1 cellular context compared by ENCODE assay signal in the genomic region with DNA sequence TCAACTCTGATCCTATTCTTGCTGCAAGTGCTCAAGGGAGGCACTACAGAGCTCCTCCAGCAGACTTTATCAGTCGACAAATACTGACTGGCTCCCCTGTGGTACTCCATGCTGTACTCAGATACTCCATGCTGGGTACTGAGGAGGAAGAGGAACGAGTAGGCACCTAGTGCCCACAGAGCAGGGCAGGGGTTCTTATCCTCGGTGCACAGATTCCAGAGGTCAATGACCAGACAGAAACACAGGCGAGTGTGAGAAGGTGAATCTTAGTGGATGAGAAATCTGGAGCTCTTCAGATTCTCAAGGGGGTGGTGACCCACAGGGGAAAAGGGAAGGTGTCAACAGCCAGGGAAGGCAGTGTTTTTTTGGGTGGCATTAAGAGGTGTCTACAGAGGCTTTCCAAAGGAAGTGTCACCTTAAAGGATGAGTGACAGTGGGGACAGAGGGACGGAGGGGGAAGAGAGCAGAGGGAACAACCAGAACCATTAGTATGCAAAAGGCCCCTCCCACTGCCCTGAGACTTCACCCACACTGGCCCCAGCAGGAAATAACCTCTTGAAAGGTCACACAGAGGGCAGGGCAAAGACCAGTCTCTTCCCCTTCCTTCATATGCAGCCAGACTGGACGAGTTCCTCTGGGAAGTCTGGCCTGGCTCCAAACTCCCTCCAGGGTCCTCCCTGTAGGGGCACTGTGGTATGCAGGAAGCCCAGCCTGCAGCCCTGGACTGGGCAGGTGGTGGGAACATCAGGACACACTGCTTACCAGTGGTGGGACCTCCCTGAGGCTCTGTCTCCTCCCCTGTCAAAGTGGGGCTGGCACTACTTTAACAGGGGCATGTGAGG.
TF ChIP-seq lines count a peak whose summit lies in the region.

No MANE protein-coding gene starts in this region.

TF ChIP-seq in HCT116, 20 proteins besides CTCF, POLR2A, EP300 and RAD21 (continued from another document):
- TF ChIP-seq, protein P1, sequence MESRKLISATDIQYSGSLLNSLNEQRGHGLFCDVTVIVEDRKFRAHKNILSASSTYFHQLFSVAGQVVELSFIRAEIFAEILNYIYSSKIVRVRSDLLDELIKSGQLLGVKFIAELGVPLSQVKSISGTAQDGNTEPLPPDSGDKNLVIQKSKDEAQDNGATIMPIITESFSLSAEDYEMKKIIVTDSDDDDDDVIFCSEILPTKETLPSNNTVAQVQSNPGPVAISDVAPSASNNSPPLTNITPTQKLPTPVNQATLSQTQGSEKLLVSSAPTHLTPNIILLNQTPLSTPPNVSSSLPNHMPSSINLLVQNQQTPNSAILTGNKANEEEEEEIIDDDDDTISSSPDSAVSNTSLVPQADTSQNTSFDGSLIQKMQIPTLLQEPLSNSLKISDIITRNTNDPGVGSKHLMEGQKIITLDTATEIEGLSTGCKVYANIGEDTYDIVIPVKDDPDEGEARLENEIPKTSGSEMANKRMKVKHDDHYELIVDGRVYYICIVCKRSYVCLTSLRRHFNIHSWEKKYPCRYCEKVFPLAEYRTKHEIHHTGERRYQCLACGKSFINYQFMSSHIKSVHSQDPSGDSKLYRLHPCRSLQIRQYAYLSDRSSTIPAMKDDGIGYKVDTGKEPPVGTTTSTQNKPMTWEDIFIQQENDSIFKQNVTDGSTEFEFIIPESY (IDR thresholded peaks at IDR 0.05; ENCODE audit: extremely low read depth, insufficient replicate concordance, low read length): no peak
- no peak for TF ChIP-seq SRF (IDR thresholded peaks at IDR 0.05; ENCODE audit: low read depth)
TF ChIP-seq in HCT116: peak in this region for 0.
